Comparison of ENCODE assay signal across 30 cellular contexts in the genomic region with DNA sequence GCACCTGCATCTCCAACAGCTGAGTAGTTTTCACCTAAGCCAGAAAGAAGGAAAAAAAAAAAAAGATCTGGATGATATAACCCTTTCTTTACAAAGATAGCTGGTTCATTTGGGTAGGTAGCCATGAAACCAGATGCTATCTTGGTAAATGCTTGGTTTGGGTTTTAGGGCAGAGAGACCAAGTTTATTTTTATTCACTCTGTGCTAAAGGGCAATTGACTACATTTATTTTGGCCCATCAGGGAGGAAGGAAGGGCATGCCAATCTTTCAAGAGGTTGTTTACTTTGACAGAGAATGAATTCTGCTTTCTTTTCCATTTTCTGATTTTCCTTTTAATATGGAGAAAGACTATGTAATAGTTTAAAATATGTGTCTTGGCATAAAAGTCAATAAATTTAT.
DNase-seq lines count a peak whose midpoint lies in the region; ATAC-seq and TF ChIP-seq lines count a peak whose summit lies in the region.
"Had no signal": no experiment of that assay in that cellular context is flagged by ENCODE, and none has a peak within 500 bp of the region (broad histone marks: within the 10 kb centered on the region; RNA-seq: fewer than 3 reads in every experiment).

No MANE protein-coding gene starts in this region.

- H3K4me3 ChIP-seq in heart left ventricle (no peak overlapping the region), Caco-2 (ENCODE audit: low read depth, low read length) (no peak overlapping the region)
- H3K4me3 ChIP-seq: cardiac muscle cell, K562, lower lobe of right lung, sigmoid colon had no signal

- POLR2A ChIA-PET in Caco-2 (lab: Charles Lee), result no interaction called here

- H3K4me1 ChIP-seq in heart left ventricle (peaks cover 0 to 49% (median 11%) of the 10 kb centered on the region in 12 donors), Caco-2 (no peaks in the 10 kb centered on the region)
- H3K4me1 ChIP-seq: lower lobe of right lung, sigmoid colon had no signal

- H3K9me3 ChIP-seq in heart left ventricle, result no peaks in the 10 kb centered on the region
- no peaks in the 10 kb centered on the region for H3K9me3 ChIP-seq in Caco-2
- H3K9me3 ChIP-seq: lower lobe of right lung, sigmoid colon had no signal

- TF ChIP-seq CTCF in heart left ventricle (IDR thresholded peaks at IDR 0.05), result no peak
- TF ChIP-seq CTCF in VCaP (conservative IDR thresholded peaks at IDR 0.05), result no peak
- TF ChIP-seq CTCF in Caco-2 (IDR thresholded peaks at IDR 0.05; ENCODE audit: insufficient read depth in 1 of 2, low read depth in 1 of 2, low read length in 1 of 2, severe bottlenecking in 1 of 2, unreplicated experiment in 1 of 2), result no peak

- CTCF ChIA-PET in Caco-2 (lab: Charles Lee), result no interaction called here

- H3K4me1 Mint-ChIP-seq in Caco-2 (ENCODE audit: low read depth, unreplicated experiment), result no peaks in the 10 kb centered on the region
- H3K4me1 Mint-ChIP-seq: activated naive CD8-positive, alpha-beta T cell treated with anti-CD3 and anti-CD28 coated beads, Interleukin-2, amount 10 ng/mL, durations not matched to agents 7 days and 5 days; T-cell had no signal

- no peak overlapping the region for H3K27ac Mint-ChIP-seq in Caco-2 (ENCODE audit: unreplicated experiment)
- H3K27ac Mint-ChIP-seq: activated naive CD8-positive, alpha-beta T cell treated with anti-CD3 and anti-CD28 coated beads, Interleukin-2, amount 10 ng/mL, durations not matched to agents 7 days and 5 days; naive B cell; progenitor cell of endocrine pancreas; T-cell; type B pancreatic cell had no signal

- H3K36me3 Mint-ChIP-seq in Caco-2 (ENCODE audit: insufficient read depth, unreplicated experiment), result peaks cover 50% of the 10 kb centered on the region
- H3K36me3 Mint-ChIP-seq: activated naive CD8-positive, alpha-beta T cell treated with anti-CD3 and anti-CD28 coated beads, Interleukin-2, amount 10 ng/mL, durations not matched to agents 7 days and 5 days; T-cell had no signal

- BruUV-seq in Caco-2 (replicated peaks; lab: Mats Ljungman, UMichigan), result no TSS peak

- H3K36me3 ChIP-seq in heart left ventricle (peaks cover 0 to 8% (median 0%) of the 10 kb centered on the region in 9 donors), Caco-2 (ENCODE audit: control insufficient read depth, insufficient read depth, low read length) (no peaks in the 10 kb centered on the region)
- H3K36me3 ChIP-seq: cardiac muscle cell, sigmoid colon had no signal

- peak overlapping the region in 10 of 12 donors; percentile 16 to 76 (median 56) for H3K27ac ChIP-seq in heart left ventricle
- peak overlapping the region; percentile 19 for H3K27ac ChIP-seq in VCaP
- H3K27ac ChIP-seq: cardiac muscle cell, lower lobe of right lung had no signal

- no peaks in the 10 kb centered on the region for H3K9me3 Mint-ChIP-seq in Caco-2 (ENCODE audit: unreplicated experiment)
- H3K9me3 Mint-ChIP-seq: activated naive CD8-positive, alpha-beta T cell treated with anti-CD3 and anti-CD28 coated beads, Interleukin-2, amount 10 ng/mL, durations not matched to agents 7 days and 5 days; activated T-cell treated with anti-CD3 and anti-CD28 coated beads, Interleukin-2, amount 50 U/mL, for 24 hours; naive B cell; T-cell; type B pancreatic cell had no signal

- ATAC-seq in heart left ventricle (no peak), left ventricle myocardium superior (peak; percentile 20), GM18505 (IDR thresholded peaks at IDR 0.05; ENCODE audit: unreplicated experiment) (no peak)
- ATAC-seq: K562, lower lobe of right lung, T-cell had no signal

- intact Hi-C loops in heart left ventricle (cut with DNase I), result loop anchor here in 1 of 10 donors (5.0 kb wide), 1 partner anchor 38 kb away; no protein-coding TSS in a partner anchor
- intact Hi-C loops in cardiac septum (cut with DNase I), result no loop called here
- intact Hi-C loops in left ventricle myocardium superior (cut with micrococcal nuclease), result no loop called here
- intact Hi-C loops in Caco-2 (cut with micrococcal nuclease; ENCODE audit: unreplicated experiment), result no loop called here

- H3K27me3 ChIP-seq in heart left ventricle (no peaks in the 10 kb centered on the region), Caco-2 (replicated peaks; ENCODE audit: control insufficient read depth, insufficient read depth, low read length) (no peaks in the 10 kb centered on the region)
- H3K27me3 ChIP-seq: cardiac muscle cell, sigmoid colon had no signal

- DNase-seq in heart left ventricle, result no peak
- DNase-seq in cardiac septum (ENCODE audit: low spot score), result no peak
- no peak for DNase-seq in left ventricle myocardium superior
- no peak for DNase-seq in Caco-2
- DNase-seq in NCI-H526 (lab: John Stamatoyannopoulos, UW), result no peak
- DNase-seq in DMS153 treated with DMSO at 0.1 percent for 48 hours (lab: John Stamatoyannopoulos, UW; ENCODE audit: unreplicated experiment), result no peak
- DNase-seq: activated CD4-positive, CD25-positive, alpha-beta regulatory T cell; activated gamma-delta T cell treated with Interleukin-2 at 50 U/mL for 16 hours; activated naive CD8-positive, alpha-beta T cell treated with anti-CD3 and anti-CD28 coated beads, Interleukin-2, amount 10 ng/mL, durations not matched to agents 7 days and 5 days; activated T-cell treated with anti-CD3 and anti-CD28 coated beads, Interleukin-2, amount 50 U/mL, for 24 hours; Calu3; cortex of kidney; DMS79 treated with DMSO at 0.1 percent for 48 hours; GDM1; kidney; lower lobe of right lung; midbrain; naive B cell; NCI-H1105 treated with DMSO at 0.1 percent for 48 hours; NCI-H1930; NCI-H526 treated with DMSO at 0.1 percent for 48 hours; sigmoid colon; stimulated activated CD4-positive, alpha-beta T cell treated with anti-CD3 and anti-CD28 coated beads, Interleukin-4, amount 100 ng/mL, for 4 hours; T-cell had no signal

- no peak for TF ChIP-seq POLR2A in heart left ventricle (IDR thresholded peaks at IDR 0.05)
- no peak for TF ChIP-seq POLR2A in GM18505 (IDR thresholded peaks at IDR 0.05; ENCODE audit: borderline replicate concordance, extremely low read depth, insufficient read depth, insufficient read length)

- no peak overlapping the region for H3K4me3 Mint-ChIP-seq in Caco-2 (ENCODE audit: unreplicated experiment)
- H3K4me3 Mint-ChIP-seq: activated naive CD8-positive, alpha-beta T cell treated with anti-CD3 and anti-CD28 coated beads, Interleukin-2, amount 10 ng/mL, durations not matched to agents 7 days and 5 days; activated T-cell treated with anti-CD3 and anti-CD28 coated beads, Interleukin-2, amount 50 U/mL, for 24 hours; naive B cell; T-cell; type B pancreatic cell had no signal

- no peaks in the 10 kb centered on the region for H3K27me3 Mint-ChIP-seq in Caco-2 (ENCODE audit: insufficient read depth, unreplicated experiment)
- H3K27me3 Mint-ChIP-seq: activated naive CD8-positive, alpha-beta T cell treated with anti-CD3 and anti-CD28 coated beads, Interleukin-2, amount 10 ng/mL, durations not matched to agents 7 days and 5 days; progenitor cell of endocrine pancreas; type B pancreatic cell had no signal
